ENCODE assay signal across 1 cellular context in the genomic region with DNA sequence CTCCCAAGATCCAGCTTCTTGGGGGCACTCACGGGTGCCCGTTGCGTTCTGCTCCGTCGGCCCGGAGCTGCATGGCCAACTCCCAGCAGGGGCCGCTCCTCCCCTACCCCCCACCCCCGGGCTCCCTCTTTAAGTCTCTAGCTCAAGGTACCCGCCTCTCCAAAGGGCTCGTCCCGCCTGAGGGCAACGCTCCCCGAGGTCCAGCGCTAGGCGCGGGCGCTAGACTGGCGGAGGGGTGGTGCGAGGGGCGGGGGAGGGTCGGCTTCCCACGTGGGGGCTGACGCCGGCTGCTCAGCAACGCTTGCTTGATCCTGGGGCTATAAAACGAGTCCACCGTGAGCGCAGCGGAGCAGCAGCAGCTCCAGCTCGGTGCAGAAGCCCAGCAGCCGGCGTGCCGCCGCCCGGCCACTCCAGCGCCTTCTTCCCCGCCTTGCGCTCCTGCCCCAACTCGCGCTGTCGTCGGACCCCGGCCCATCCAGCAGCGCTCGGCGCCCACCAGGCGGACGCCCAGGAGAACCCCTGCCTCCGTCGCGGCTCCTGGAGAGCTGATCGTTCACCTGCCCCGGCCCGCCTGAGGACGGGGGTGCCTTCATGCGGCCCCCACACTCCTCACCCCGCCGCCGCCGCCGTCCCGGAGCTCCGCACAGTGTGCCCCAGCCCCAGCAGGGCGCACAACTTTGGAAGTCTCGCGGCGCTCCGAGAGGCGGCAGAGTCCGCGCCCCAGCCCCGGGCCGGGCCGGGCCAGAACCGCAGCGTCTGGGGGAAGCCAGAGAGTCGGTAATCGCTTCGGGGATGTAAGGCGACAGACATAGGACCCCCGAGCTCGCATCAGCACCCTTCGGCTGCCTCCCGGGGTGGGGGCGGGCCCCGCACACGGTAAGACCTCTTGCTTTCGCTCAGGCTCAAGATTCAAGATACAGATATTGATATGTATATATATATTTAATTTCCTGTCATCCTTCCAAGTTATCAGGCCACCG.
TF ChIP-seq lines count a peak whose summit lies in the region.

TSS of gene ADRA2A (plus strand) at position 348 of the 980 bp plus-strand sequence. CDS start 968 bp downstream, outside the sequence.

TF ChIP-seq in HEK293, 187 proteins besides CTCF, POLR2A, EP300 and RAD21 (continued from another document and continues in another):
- TF ChIP-seq, protein P1, sequence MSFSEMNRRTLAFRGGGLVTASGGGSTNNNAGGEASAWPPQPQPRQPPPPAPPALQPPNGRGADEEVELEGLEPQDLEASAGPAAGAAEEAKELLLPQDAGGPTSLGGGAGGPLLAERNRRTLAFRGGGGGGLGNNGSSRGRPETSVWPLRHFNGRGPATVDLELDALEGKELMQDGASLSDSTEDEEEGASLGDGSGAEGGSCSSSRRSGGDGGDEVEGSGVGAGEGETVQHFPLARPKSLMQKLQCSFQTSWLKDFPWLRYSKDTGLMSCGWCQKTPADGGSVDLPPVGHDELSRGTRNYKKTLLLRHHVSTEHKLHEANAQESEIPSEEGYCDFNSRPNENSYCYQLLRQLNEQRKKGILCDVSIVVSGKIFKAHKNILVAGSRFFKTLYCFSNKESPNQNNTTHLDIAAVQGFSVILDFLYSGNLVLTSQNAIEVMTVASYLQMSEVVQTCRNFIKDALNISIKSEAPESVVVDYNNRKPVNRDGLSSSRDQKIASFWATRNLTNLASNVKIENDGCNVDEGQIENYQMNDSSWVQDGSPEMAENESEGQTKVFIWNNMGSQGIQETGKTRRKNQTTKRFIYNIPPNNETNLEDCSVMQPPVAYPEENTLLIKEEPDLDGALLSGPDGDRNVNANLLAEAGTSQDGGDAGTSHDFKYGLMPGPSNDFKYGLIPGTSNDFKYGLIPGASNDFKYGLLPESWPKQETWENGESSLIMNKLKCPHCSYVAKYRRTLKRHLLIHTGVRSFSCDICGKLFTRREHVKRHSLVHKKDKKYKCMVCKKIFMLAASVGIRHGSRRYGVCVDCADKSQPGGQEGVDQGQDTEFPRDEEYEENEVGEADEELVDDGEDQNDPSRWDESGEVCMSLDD (tag by site-specific recombination; IDR thresholded peaks at IDR 0.05): no peak
- TF ChIP-seq ZNF558 (tag by site-specific recombination; IDR thresholded peaks at IDR 0.05) (no peak), KLF8 (tag by site-specific recombination; IDR thresholded peaks at IDR 0.05) (peak; percentile 17; the same call in 1 of the 2 replicates), SP7 (tag by site-specific recombination; IDR thresholded peaks at IDR 0.05) (no peak; the same call in 1 of the 2 replicates), AEBP2 (tag by site-specific recombination; IDR thresholded peaks at IDR 0.05; ENCODE audit: borderline replicate concordance) (no peak), ZNF768 (tag by site-specific recombination; IDR thresholded peaks at IDR 0.05) (no peak), ZNF560 (tag by site-specific recombination; IDR thresholded peaks at IDR 0.05; ENCODE audit: borderline replicate concordance) (no peak), KLF17 (tag by site-specific recombination; IDR thresholded peaks at IDR 0.05) (no peak), HOXD13 (CRISPR knock-in tag; IDR thresholded peaks at IDR 0.05; ENCODE audit: borderline replicate concordance) (no peak), ZNF155 (tag by site-specific recombination; IDR thresholded peaks at IDR 0.05) (no peak), ZNF214 (tag by site-specific recombination; IDR thresholded peaks at IDR 0.05; ENCODE audit: borderline replicate concordance) (no peak), ZFP41 (tag by site-specific recombination; IDR thresholded peaks at IDR 0.05; ENCODE audit: borderline replicate concordance) (no peak), ZNF202 (tag by site-specific recombination; IDR thresholded peaks at IDR 0.05; ENCODE audit: borderline replicate concordance) (no peak), KLF1 (tag by site-specific recombination; IDR thresholded peaks at IDR 0.05) (no peak), RBAK (tag by site-specific recombination; IDR thresholded peaks at IDR 0.05) (no peak), ZNF626 (tag by site-specific recombination; IDR thresholded peaks at IDR 0.05) (no peak), PRDM1 (tag by site-specific recombination; IDR thresholded peaks at IDR 0.05) (no peak), ZNF274 (IDR thresholded peaks at IDR 0.05; ENCODE audit: low read length) (no peak), ZNF274 (tag by site-specific recombination; IDR thresholded peaks at IDR 0.05; ENCODE audit: borderline replicate concordance) (no peak), PRDM2 (tag by site-specific recombination; IDR thresholded peaks at IDR 0.05; ENCODE audit: borderline replicate concordance) (no peak), TCF7L2 (IDR thresholded peaks at IDR 0.05; ENCODE audit: borderline replicate concordance, low read depth, low read length) (no peak), GLIS2 (tag by site-specific recombination; IDR thresholded peaks at IDR 0.05) (peak; percentile 88; the same call in 1 of the 2 replicates), ZNF660 (tag by site-specific recombination; IDR thresholded peaks at IDR 0.05) (0 out of 2 replicates have a peak, but pooled peaks have one; percentile 39), ZNF211 (tag by site-specific recombination; IDR thresholded peaks at IDR 0.05; ENCODE audit: low read depth) (no peak), ELK4 (IDR thresholded peaks at IDR 0.05; ENCODE audit: borderline replicate concordance, low read depth, low read length) (no peak), ZNF239 (tag by site-specific recombination; IDR thresholded peaks at IDR 0.05) (no peak), OSR2 (tag by site-specific recombination; IDR thresholded peaks at IDR 0.05) (peak; percentile 10; the same call in 1 of the 2 replicates), ZFP37 (tag by site-specific recombination; IDR thresholded peaks at IDR 0.05) (no peak), ZNF146 (tag by site-specific recombination; IDR thresholded peaks at IDR 0.05) (no peak), ZBTB8A (tag by site-specific recombination; IDR thresholded peaks at IDR 0.05) (peak; percentile 70), ZNF324 (tag by site-specific recombination; IDR thresholded peaks at IDR 0.05) (peak; percentile 42; the same call in 1 of the 2 replicates), ZFP3 (tag by site-specific recombination; IDR thresholded peaks at IDR 0.05; ENCODE audit: low read depth) (no peak), KLF9 (tag by site-specific recombination; IDR thresholded peaks at IDR 0.05; ENCODE audit: low read depth) (no peak), ZNF529 (tag by site-specific recombination; IDR thresholded peaks at IDR 0.05; ENCODE audit: insufficient replicate concordance) (no peak)
- TF ChIP-seq, protein P2, sequence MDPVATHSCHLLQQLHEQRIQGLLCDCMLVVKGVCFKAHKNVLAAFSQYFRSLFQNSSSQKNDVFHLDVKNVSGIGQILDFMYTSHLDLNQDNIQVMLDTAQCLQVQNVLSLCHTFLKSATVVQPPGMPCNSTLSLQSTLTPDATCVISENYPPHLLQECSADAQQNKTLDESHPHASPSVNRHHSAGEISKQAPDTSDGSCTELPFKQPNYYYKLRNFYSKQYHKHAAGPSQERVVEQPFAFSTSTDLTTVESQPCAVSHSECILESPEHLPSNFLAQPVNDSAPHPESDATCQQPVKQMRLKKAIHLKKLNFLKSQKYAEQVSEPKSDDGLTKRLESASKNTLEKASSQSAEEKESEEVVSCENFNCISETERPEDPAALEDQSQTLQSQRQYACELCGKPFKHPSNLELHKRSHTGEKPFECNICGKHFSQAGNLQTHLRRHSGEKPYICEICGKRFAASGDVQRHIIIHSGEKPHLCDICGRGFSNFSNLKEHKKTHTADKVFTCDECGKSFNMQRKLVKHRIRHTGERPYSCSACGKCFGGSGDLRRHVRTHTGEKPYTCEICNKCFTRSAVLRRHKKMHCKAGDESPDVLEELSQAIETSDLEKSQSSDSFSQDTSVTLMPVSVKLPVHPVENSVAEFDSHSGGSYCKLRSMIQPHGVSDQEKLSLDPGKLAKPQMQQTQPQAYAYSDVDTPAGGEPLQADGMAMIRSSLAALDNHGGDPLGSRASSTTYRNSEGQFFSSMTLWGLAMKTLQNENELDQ (tag by site-specific recombination; IDR thresholded peaks at IDR 0.05; ENCODE audit: low read depth): no peak
- TF ChIP-seq, protein P3, sequence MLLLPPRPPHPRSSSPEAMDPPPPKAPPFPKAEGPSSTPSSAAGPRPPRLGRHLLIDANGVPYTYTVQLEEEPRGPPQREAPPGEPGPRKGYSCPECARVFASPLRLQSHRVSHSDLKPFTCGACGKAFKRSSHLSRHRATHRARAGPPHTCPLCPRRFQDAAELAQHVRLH (tag by site-specific recombination; IDR thresholded peaks at IDR 0.05): no peak
- TF ChIP-seq, protein P4, sequence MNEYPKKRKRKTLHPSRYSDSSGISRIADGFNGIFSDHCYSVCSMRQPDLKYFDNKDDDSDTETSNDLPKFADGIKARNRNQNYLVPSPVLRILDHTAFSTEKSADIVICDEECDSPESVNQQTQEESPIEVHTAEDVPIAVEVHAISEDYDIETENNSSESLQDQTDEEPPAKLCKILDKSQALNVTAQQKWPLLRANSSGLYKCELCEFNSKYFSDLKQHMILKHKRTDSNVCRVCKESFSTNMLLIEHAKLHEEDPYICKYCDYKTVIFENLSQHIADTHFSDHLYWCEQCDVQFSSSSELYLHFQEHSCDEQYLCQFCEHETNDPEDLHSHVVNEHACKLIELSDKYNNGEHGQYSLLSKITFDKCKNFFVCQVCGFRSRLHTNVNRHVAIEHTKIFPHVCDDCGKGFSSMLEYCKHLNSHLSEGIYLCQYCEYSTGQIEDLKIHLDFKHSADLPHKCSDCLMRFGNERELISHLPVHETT (tag by site-specific recombination; IDR thresholded peaks at IDR 0.05): no peak
